ENCODE assay signal across 8 cellular contexts in the genomic region with DNA sequence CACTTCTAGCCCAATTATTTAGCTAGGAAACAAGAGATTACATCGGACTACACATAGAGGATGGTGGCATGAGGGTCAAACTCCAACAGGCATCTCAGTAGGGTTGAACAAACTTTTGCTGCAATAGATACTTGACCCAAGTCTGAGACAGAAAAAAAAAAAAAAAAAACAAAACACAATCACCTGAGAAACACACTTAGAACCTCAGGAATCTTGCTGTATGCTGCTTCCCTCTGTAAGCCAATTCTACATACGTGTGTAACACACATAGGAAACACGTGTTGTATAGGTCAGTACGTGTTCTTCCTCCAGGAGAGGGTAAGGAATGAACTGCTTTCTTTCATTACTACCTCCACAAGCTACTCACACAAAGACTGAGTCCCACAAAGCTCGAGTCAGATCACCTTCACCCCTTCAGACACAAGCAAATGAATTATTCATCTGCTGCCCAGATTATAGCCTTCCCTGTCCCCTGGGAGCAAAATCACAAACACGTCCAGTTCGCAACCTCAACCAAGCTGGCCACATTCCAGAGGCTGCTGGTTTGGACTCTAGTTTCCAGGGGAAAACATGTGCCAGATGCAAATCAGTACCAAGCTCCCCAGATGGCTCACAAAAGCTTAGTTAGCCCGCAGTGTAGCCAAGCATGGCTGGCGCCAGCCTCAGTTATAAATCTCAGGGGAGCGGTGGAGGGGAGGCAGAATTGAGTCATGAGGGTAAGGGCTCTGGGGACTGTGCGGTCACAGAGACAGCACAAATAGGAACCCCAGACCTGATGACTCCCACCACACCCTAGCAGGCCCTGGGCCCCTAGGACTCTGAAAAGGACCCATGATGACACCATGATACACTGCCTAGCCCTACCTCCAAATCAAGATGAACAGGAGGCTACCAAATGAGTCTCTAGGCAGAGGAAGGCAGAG. TPM values are rescaled to one million over a fixed set of nuclear protein-coding genes. Genes with fewer than 3 reads are reported as not detected.
DNase-seq lines count a peak whose midpoint lies in the region; ATAC-seq and TF ChIP-seq lines count a peak whose summit lies in the region.

No MANE protein-coding gene starts in this region.

- no peaks in the 10 kb centered on the region for H3K27me3 ChIP-seq in CD4-positive, alpha-beta memory T cell (ENCODE audit: insufficient read depth, low read length)
- no peaks in the 10 kb centered on the region for H3K27me3 ChIP-seq in parathyroid adenoma (ENCODE audit: control insufficient read depth, insufficient read depth, low read length)

- peaks cover 17% of the 10 kb centered on the region for H3K36me3 ChIP-seq in CD4-positive, alpha-beta memory T cell (ENCODE audit: insufficient read depth, low read length)
- no peaks in the 10 kb centered on the region for H3K36me3 ChIP-seq in parathyroid adenoma (ENCODE audit: control insufficient read depth, insufficient read depth, low read length)

- H3K27ac ChIP-seq in CD4-positive, alpha-beta memory T cell (ENCODE audit: low read depth, low read length): no peak overlapping the region
- peak overlapping the region; percentile 56 for H3K27ac ChIP-seq in RWPE1
- peak overlapping the region; percentile 72 for H3K27ac ChIP-seq in parathyroid adenoma

- no peak overlapping the region for H3K4me3 Mint-ChIP-seq in CD4-positive, alpha-beta memory T cell

- no peaks in the 10 kb centered on the region for H3K9me3 Mint-ChIP-seq in CD4-positive, alpha-beta memory T cell

- H2AFZ ChIP-seq in parathyroid adenoma: no peak overlapping the region

- no peak overlapping the region for H3K9ac ChIP-seq in parathyroid adenoma

- DNase-seq in CD4-positive, alpha-beta memory T cell: no peak
- DNase-seq in RWPE1 (ENCODE audit: low spot score): no peak
- DNase-seq in fibroblast of the conjunctiva (ENCODE audit: low read depth): peak; percentile 94
- no peak for DNase-seq in activated CD4-positive, alpha-beta T cell treated with anti-CD3 and anti-CD28 coated beads, Interleukin-2, amount 50 U/mL, for 4 hours
- no peak for DNase-seq in stimulated activated CD4-positive, alpha-beta T cell treated with anti-CD3 and anti-CD28 coated beads, Interleukin-4, amount 100 ng/mL, for 4 hours

- peak overlapping the region in 5 of 7 donors; percentile 11 to 90 (median 41) for H3K27ac Mint-ChIP-seq in CD4-positive, alpha-beta memory T cell

- CTCF ChIA-PET in CD4-positive, alpha-beta memory T cell (lab: Charles Lee; ENCODE audit: partially characterized antibody): interaction anchor here (0.7 to 1.6 kb wide), 4 partner anchors 9 to 517 kb away, joined by 3 to 6 read pairs (median 3); a partner anchor contains a TSS
- CTCF ChIA-PET in RWPE1 (lab: Yijun Ruan, JAX): interaction anchor here (0.7 to 4.2 kb wide), 3 partner anchors 54 to 63 kb away, joined by 3 to 20 read pairs (median 4); no protein-coding TSS in a partner anchor

- POLR2A ChIA-PET in CD4-positive, alpha-beta memory T cell (lab: Charles Lee; ENCODE audit: partially characterized antibody): interaction anchor here (0.9 kb wide), 1 partner anchor 13 kb away, joined by 3 read pairs; no protein-coding TSS in a partner anchor
- POLR2A ChIA-PET in RWPE1 (lab: Yijun Ruan, JAX; ENCODE audit: low non-redundant PET): no interaction called here

- H3K4me2 ChIP-seq in parathyroid adenoma (ENCODE audit: low read length): peak overlapping the region; percentile 13

- peaks cover 91% of the 10 kb centered on the region for H3K79me2 ChIP-seq in parathyroid adenoma

- peaks cover 20 to 29% of the 10 kb centered on the region in 2 donors for H3K36me3 Mint-ChIP-seq in CD4-positive, alpha-beta memory T cell

- TF ChIP-seq CTCF in RWPE1 (conservative IDR thresholded peaks at IDR 0.05; ENCODE audit: low read depth) (no peak), parathyroid adenoma (IDR thresholded peaks at IDR 0.05) (no peak)

- intact Hi-C loops in CD4-positive, alpha-beta memory T cell (cut with micrococcal nuclease): no loop called here

- H3K4me3 ChIP-seq in CD4-positive, alpha-beta memory T cell (ENCODE audit: low read length in 2 of 2): no peak overlapping the region
- H3K4me3 ChIP-seq in parathyroid adenoma (ENCODE audit: low read depth, low read length): peak overlapping the region; percentile 8

- peaks cover 35% of the 10 kb centered on the region for H3K4me1 ChIP-seq in CD4-positive, alpha-beta memory T cell (ENCODE audit: insufficient read depth, low read length)
- H3K4me1 ChIP-seq in parathyroid adenoma: peaks cover 33% of the 10 kb centered on the region

- no peaks in the 10 kb centered on the region for H3K9me3 ChIP-seq in CD4-positive, alpha-beta memory T cell (ENCODE audit: control insufficient read depth in 1 of 2, low read length in 2 of 2)
- no peaks in the 10 kb centered on the region for H3K9me3 ChIP-seq in parathyroid adenoma (ENCODE audit: control insufficient read depth, low read length)

- no peaks in the 10 kb centered on the region for H3K27me3 Mint-ChIP-seq in CD4-positive, alpha-beta memory T cell

- ATAC-seq in GM19025 (IDR thresholded peaks at IDR 0.05; ENCODE audit: low read depth, unreplicated experiment) (peak; percentile 92), HG03103 (IDR thresholded peaks at IDR 0.05; ENCODE audit: low read depth, unreplicated experiment) (peak; percentile 83)

- peaks cover 36 to 68% (median 50%) of the 10 kb centered on the region in 4 donors for H3K4me1 Mint-ChIP-seq in CD4-positive, alpha-beta memory T cell

RNA-seq across cellular contexts. Expression of a gene that starts 15.1 kb away (rescaled TPM):
- total RNA-seq in CD4-positive, alpha-beta memory T cell: 100 to 1,000 TPM; 248 to 257 TPM
- 100 to 1,000 TPM; 392 to 611 TPM for polyA plus RNA-seq in CD4-positive, alpha-beta memory T cell
